In genomic region chr5:107554776-107555424, GRCh38 we compare ENCODE assay signal across 17 cellular contexts.
DNase-seq lines count a peak whose midpoint lies in the region; ATAC-seq and TF ChIP-seq lines count a peak whose summit lies in the region.
"Had no signal": no experiment of that assay in that cellular context is flagged by ENCODE, and none has a peak within 500 bp of the region (broad histone marks: within the 10 kb centered on the region; RNA-seq: fewer than 3 reads in every experiment).

No MANE protein-coding gene starts in this region.

- DNase-seq in NCI-H526 treated with DMSO at 0.1 percent for 48 hours (lab: John Stamatoyannopoulos, UW) (peak; percentile 39), MCF 10A (ENCODE audit: unreplicated experiment) (no peak), left kidney (ENCODE audit: low read depth, low spot score) (peak; percentile 34), NCI-H1436 (lab: John Stamatoyannopoulos, UW) (no peak), SW480 (ENCODE audit: low spot score) (no peak)
- DNase-seq: activated CD4-positive, alpha-beta T cell treated with anti-CD3 and anti-CD28 coated beads, Interleukin-2, amount 10 ng/mL, durations not matched to agents 24 days and 14 days; activated CD8-positive, alpha-beta memory T cell treated with anti-CD3 and anti-CD28 coated beads, Interleukin-2, amount 50 U/mL, for 48 hours; activated gamma-delta T cell treated with Interleukin-2 at 50 U/mL for 16 hours; amygdala; effector CD8-positive, alpha-beta T cell; esophagus squamous epithelium; naive thymus-derived CD4-positive, alpha-beta T cell; NCI-H1417 had no signal

- BruUV-seq in MCF 10A (replicated peaks; lab: Mats Ljungman, UMichigan), result no TSS peak

- peak overlapping the region; percentile 25 for H3K27ac Mint-ChIP-seq in MCF 10A (ENCODE audit: low read depth, unreplicated experiment)
- H3K27ac Mint-ChIP-seq: activated CD4-positive, alpha-beta T cell treated with anti-CD3 and anti-CD28 coated beads, Interleukin-2, amount 10 ng/mL, durations not matched to agents 24 days and 14 days; naive thymus-derived CD4-positive, alpha-beta T cell had no signal

- POLR2A ChIA-PET in MCF 10A (lab: Yijun Ruan, JAX), result interaction anchor here (0.5 to 7.7 kb wide), 6 partner anchors 11 to 1183 kb away, joined by 3 to 76 read pairs (median 6); no protein-coding TSS in a partner anchor

- H3K27me3 Mint-ChIP-seq in MCF 10A (ENCODE audit: insufficient read depth, unreplicated experiment), result no peaks in the 10 kb centered on the region
- H3K27me3 Mint-ChIP-seq: central memory CD8-positive, alpha-beta T cell had no signal

- TF ChIP-seq CTCF in MCF 10A (IDR thresholded peaks at IDR 0.05; ENCODE audit: unreplicated experiment), result no peak

- peak; percentile 37 for ATAC-seq in GM18511 (IDR thresholded peaks at IDR 0.05; ENCODE audit: unreplicated experiment)
- ATAC-seq in GM21786 (IDR thresholded peaks at IDR 0.05; ENCODE audit: unreplicated experiment), result no peak
- ATAC-seq in GM19467 (IDR thresholded peaks at IDR 0.05; ENCODE audit: unreplicated experiment), result no peak
- ATAC-seq: naive thymus-derived CD4-positive, alpha-beta T cell had no signal

- intact Hi-C loops in MCF 10A (cut with micrococcal nuclease), result loop anchor here (5.0 kb wide), 1 partner anchor 88 kb away; no protein-coding TSS in a partner anchor

- H3K4me1 Mint-ChIP-seq in MCF 10A (ENCODE audit: insufficient read depth, unreplicated experiment), result peaks cover 47% of the 10 kb centered on the region
- H3K4me1 Mint-ChIP-seq: activated CD4-positive, alpha-beta T cell treated with anti-CD3 and anti-CD28 coated beads, Interleukin-2, amount 10 ng/mL, durations not matched to agents 24 days and 14 days; central memory CD8-positive, alpha-beta T cell; naive thymus-derived CD4-positive, alpha-beta T cell had no signal

- no peaks in the 10 kb centered on the region for H3K9me3 Mint-ChIP-seq in MCF 10A (ENCODE audit: unreplicated experiment)
- H3K9me3 Mint-ChIP-seq: activated CD4-positive, alpha-beta T cell treated with anti-CD3 and anti-CD28 coated beads, Interleukin-2, amount 10 ng/mL, durations not matched to agents 24 days and 14 days; central memory CD8-positive, alpha-beta T cell; naive thymus-derived CD4-positive, alpha-beta T cell had no signal

- peaks cover 16% of the 10 kb centered on the region for H3K36me3 Mint-ChIP-seq in MCF 10A (ENCODE audit: insufficient read depth, unreplicated experiment)
- H3K36me3 Mint-ChIP-seq: naive thymus-derived CD4-positive, alpha-beta T cell had no signal

- CTCF ChIA-PET in MCF 10A (lab: Yijun Ruan, JAX), result interaction anchor here (0.7 to 2.7 kb wide), 7 partner anchors 9 to 1285 kb away, joined by 3 to 13 read pairs (median 5); no protein-coding TSS in a partner anchor

- no peak overlapping the region for H3K4me3 Mint-ChIP-seq in MCF 10A (ENCODE audit: unreplicated experiment)
- H3K4me3 Mint-ChIP-seq: activated CD4-positive, alpha-beta T cell treated with anti-CD3 and anti-CD28 coated beads, Interleukin-2, amount 10 ng/mL, durations not matched to agents 24 days and 14 days; central memory CD8-positive, alpha-beta T cell; naive thymus-derived CD4-positive, alpha-beta T cell had no signal

Comparison
In these comparisons a context has a peak if more than half of its experiments do, and no peak if none do; other contexts are left out.
1. DNase-seq: peak in NCI-H526 treated with DMSO at 0.1 percent for 48 hours (single experiment) and left kidney (single experiment); none in MCF 10A (single experiment), NCI-H1436 (single experiment) and SW480 (single experiment).